In genomic region chr19:49017666-49018351, GRCh38 we compare ENCODE assay signal across 8 cellular contexts. TPM values are rescaled to one million over a fixed set of nuclear protein-coding genes. Genes with fewer than 3 reads are reported as not detected.
A peak's percentile ranks its signal among the peaks of the same experiment; 100 is the strongest.
DNase-seq lines count a peak whose midpoint lies in the region; ATAC-seq, FAIRE-seq and TF ChIP-seq lines count a peak whose summit lies in the region.

No MANE protein-coding gene starts in this region.

- no peaks in the 10 kb centered on the region for H3K9me3 Mint-ChIP-seq in T-cell

- H3K27ac ChIP-seq in HUES48 (ENCODE audit: low read depth, low read length), result no peak overlapping the region
- H3K27ac ChIP-seq in adrenal gland, result no peak overlapping the region
- no peak overlapping the region for H3K27ac ChIP-seq in hepatocyte
- H3K27ac ChIP-seq in small intestine (ENCODE audit: low read depth in 1 of 2, low read length in 1 of 2), result peak overlapping the region in 1 of 2 donors; percentile 27

- peak overlapping the region in 1 of 2 donors; percentile 28 for H3K27ac Mint-ChIP-seq in T-cell

- no peaks in the 10 kb centered on the region for H4K20me1 ChIP-seq in hepatocyte (ENCODE audit: insufficient read depth, poor library complexity, severe bottlenecking)

- ATAC-seq in T-cell (replicated peaks in 1 of 4) (peak; percentile 85 to 87 (median 86)), HG03135 (IDR thresholded peaks at IDR 0.05; ENCODE audit: unreplicated experiment) (no peak)

- H3K36me3 ChIP-seq in HUES48 (ENCODE audit: control insufficient read depth, insufficient read depth, low read length) (peaks cover 28% of the 10 kb centered on the region), adrenal gland (replicated peaks in 1 of 2) (peaks cover 0 to 5% of the 10 kb centered on the region in 2 donors), hepatocyte (replicated peaks; ENCODE audit: insufficient read depth, low read depth) (no peaks in the 10 kb centered on the region), small intestine (ENCODE audit: control insufficient read depth in 2 of 2, insufficient read depth in 2 of 2, low read length in 2 of 2) (peaks cover 0 to 5% of the 10 kb centered on the region in 2 donors)

- peaks cover 0 to 6% of the 10 kb centered on the region in 2 donors for H3K27me3 Mint-ChIP-seq in T-cell

- TF ChIP-seq POLR2A in adrenal gland (IDR thresholded peaks at IDR 0.05), result no peak

- H3K9me2 ChIP-seq in hepatocyte (replicated peaks; ENCODE audit: insufficient read depth), result no peaks in the 10 kb centered on the region

- peak overlapping the region; percentile 6 for H2AFZ ChIP-seq in hepatocyte

- 0 to 2% (median 1%) methylated on average over 5 to 62 of the region's 62 CpGs for WGBS in adrenal gland, 4 donors
- whole genome bisulfite sequencing in hepatocyte (ENCODE audit: low lambda C conversion rate, missing lambda C conversion rate), result 2% methylated on average over 59 of the region's 62 CpGs
- 0 to 1% (median 0%) methylated on average over 50 to 62 of the region's 62 CpGs for WGBS in small intestine, 3 donors

- H3K4me1 ChIP-seq in HUES48 (ENCODE audit: control insufficient read depth, insufficient read depth, low read length) (peaks cover 16% of the 10 kb centered on the region), adrenal gland (replicated peaks in 1 of 2) (peaks cover 3 to 19% of the 10 kb centered on the region in 2 donors), hepatocyte (ENCODE audit: insufficient read depth) (peaks cover 9% of the 10 kb centered on the region), small intestine (ENCODE audit: control insufficient read depth in 2 of 2, insufficient read depth in 1 of 2, low read depth in 1 of 2, low read length in 1 of 2) (peaks cover 0 to 4% of the 10 kb centered on the region in 2 donors)

- H3K4me3 ChIP-seq in HUES48 (ENCODE audit: low read depth, low read length) (peak overlapping the region; percentile 58), adrenal gland (peak overlapping the region in 2 of 4 donors; percentile 22 to 51), hepatocyte (peak overlapping the region; percentile 36), small intestine (ENCODE audit: low read depth in 1 of 2, low read length in 2 of 2) (peak overlapping the region; percentile 22 to 55)

- POLR2A ChIA-PET in T-cell (lab: Charles Lee), result no interaction called here

- peak overlapping the region; percentile 83 to 95 (median 86) for H3K4me3 Mint-ChIP-seq in T-cell

- H3K27me3 ChIP-seq in HUES48 (ENCODE audit: control insufficient read depth, insufficient read depth, low read length) (peaks cover 26% of the 10 kb centered on the region), adrenal gland (no peaks in the 10 kb centered on the region), hepatocyte (peaks cover 27% of the 10 kb centered on the region), small intestine (ENCODE audit: control insufficient read depth in 2 of 2, insufficient read depth in 2 of 2, low read length in 2 of 2) (no peaks in the 10 kb centered on the region)

- no peak for FAIRE-seq in small intestine (lab: Jason Lieb, UNC)

- CTCF ChIA-PET in T-cell (lab: Charles Lee), result interaction anchor here (0.6 to 2.9 kb wide), 4 partner anchors 18 to 1556 kb away, joined by 3 to 15 read pairs (median 6); partner anchors contain the start of genes FUT2 (in 1 of the 2), GYS1 (in 1 of the 2) and RUVBL2 (in 1 of the 2)

- H3K4me1 Mint-ChIP-seq in T-cell, result peaks cover 19 to 32% (median 25%) of the 10 kb centered on the region in 3 donors

- DNase-seq in DMS79 (lab: John Stamatoyannopoulos, UW) (peak; percentile 17), T-cell (peak; percentile 40 to 75 (median 64)), adrenal gland (peak in 5 of 7 donors; percentile 44 to 58 (median 50)), hepatocyte (ENCODE audit: low spot score) (peak; percentile 71), small intestine (peak; percentile 80), cerebellar nuclear complex (lab: John Stamatoyannopoulos, UW) (no peak)

- TF ChIP-seq CTCF in adrenal gland (IDR thresholded peaks at IDR 0.05) (peak in 5 of 6 experiments; percentile 19 to 50 (median 26)), hepatocyte (IDR thresholded peaks at IDR 0.05; ENCODE audit: poor library complexity) (peak; percentile 52)

- no peaks in the 10 kb centered on the region for H3K36me3 Mint-ChIP-seq in T-cell

- H3K9ac ChIP-seq in HUES48 (ENCODE audit: low read depth, low read length), result 0 out of 2 replicates have a peak overlapping the region, but pooled peaks have one; percentile 17

- intact Hi-C loops in adrenal gland (cut with DNase I), result no loop called here

- H3K9me3 ChIP-seq in HUES48 (ENCODE audit: control insufficient read depth, insufficient read depth, low read length) (no peaks in the 10 kb centered on the region), adrenal gland (replicated peaks in 1 of 3) (no peaks in the 10 kb centered on the region), hepatocyte (ENCODE audit: low read depth) (no peaks in the 10 kb centered on the region), small intestine (ENCODE audit: control insufficient read depth, low read depth) (no peaks in the 10 kb centered on the region)

- no peaks in the 10 kb centered on the region for H3K79me2 ChIP-seq in hepatocyte

- H3K4me2 ChIP-seq in hepatocyte, result peak overlapping the region; percentile 91

RNA-seq across cellular contexts. Expression of gene LHB, which starts 0.9 kb away (rescaled TPM):
- total RNA-seq in T-cell (under 1 TPM in 1 of 5 donors, not detected in 4; 0.57 TPM), adrenal gland (1 to 10 TPM in 2 of 8 donors, under 1 TPM in 1, not detected in 5; 0.74 to 6.5 (median 1.0) TPM), hepatocyte (not detected in 2 replicates)
- polyA plus RNA-seq in adrenal gland (1 to 10 TPM in 2 of 3 donors, under 1 TPM in 1; 0.38 to 8.8 (median 6.0) TPM), hepatocyte (not detected in 2 replicates), small intestine (10 to 100 TPM in 1 of 3 donors, 1 to 10 TPM in 2; 1.6 to 40.5 (median 8.9) TPM)

RNA-seq across cellular contexts. Expression of gene CGB3, which starts 6.3 kb away (rescaled TPM):
- total RNA-seq in T-cell (not detected), adrenal gland (not detected), hepatocyte (1.1 TPM in 1 of 2 replicates, not detected in the other)
- polyA plus RNA-seq in adrenal gland (not detected), hepatocyte (not detected in 2 replicates), small intestine (not detected)

RNA-seq across cellular contexts. Expression of gene CGB2, which starts 13.9 kb away (rescaled TPM):
- total RNA-seq in T-cell (not detected), adrenal gland (not detected), hepatocyte (not detected in 2 replicates)
- polyA plus RNA-seq in adrenal gland (not detected), hepatocyte (not detected in 2 replicates), small intestine (not detected)

RNA-seq across cellular contexts. Expression of gene CGB1, which starts 18.9 kb away (rescaled TPM):
- not detected for total RNA-seq in T-cell
- under 1 TPM in 1 of 8 donors, not detected in 7; 0.53 TPM for total RNA-seq in adrenal gland
- not detected for polyA plus RNA-seq in adrenal gland
- not detected in 2 replicates for total RNA-seq in hepatocyte
- 0.52 TPM in 1 of 2 replicates, not detected in the other for polyA plus RNA-seq in hepatocyte
- not detected for polyA plus RNA-seq in small intestine

RNA-seq across cellular contexts. Expression of gene RUVBL2, which starts 24.1 kb away (rescaled TPM):
- 10 to 100 TPM; 20.3 to 48.7 (median 41.4) TPM for total RNA-seq in T-cell
- total RNA-seq in adrenal gland, result 100 to 1,000 TPM in 1 of 8 donors, 10 to 100 TPM in 7; 45.4 to 143 (median 75.6) TPM
- polyA plus RNA-seq in adrenal gland, result 10 to 100 TPM; 41.3 to 93.3 (median 70.7) TPM
- total RNA-seq in hepatocyte, result 62.9 and 72.1 TPM in 2 replicates
- 79.6 and 84.9 TPM in 2 replicates for polyA plus RNA-seq in hepatocyte
- polyA plus RNA-seq in small intestine, result 100 to 1,000 TPM in 1 of 3 donors, 10 to 100 TPM in 2; 45.4 to 108 (median 53.0) TPM

Comparison
In these comparisons a context has a peak if more than half of its experiments do, and no peak if none do; other contexts are left out.
1. DNase-seq: peak in DMS79 (single experiment), T-cell (34 of 34), adrenal gland (5 of 7), hepatocyte (single experiment) and small intestine (single experiment); none in cerebellar nuclear complex (0 of 2).